ENCODE assay signal across 1 cellular context in genomic region chr14:59483819-59484610, GRCh38.
TF ChIP-seq lines count a peak whose summit lies in the region.

A gene with protein sequence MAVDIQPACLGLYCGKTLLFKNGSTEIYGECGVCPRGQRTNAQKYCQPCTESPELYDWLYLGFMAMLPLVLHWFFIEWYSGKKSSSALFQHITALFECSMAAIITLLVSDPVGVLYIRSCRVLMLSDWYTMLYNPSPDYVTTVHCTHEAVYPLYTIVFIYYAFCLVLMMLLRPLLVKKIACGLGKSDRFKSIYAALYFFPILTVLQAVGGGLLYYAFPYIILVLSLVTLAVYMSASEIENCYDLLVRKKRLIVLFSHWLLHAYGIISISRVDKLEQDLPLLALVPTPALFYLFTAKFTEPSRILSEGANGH (plus strand): TSS chr14:59484517. CDS start chr14:59484590, 73 bp downstream.
Gene L3HYPDH (minus strand): TSS chr14:59484408. CDS start chr14:59484316, 92 bp downstream.

TF ChIP-seq in HepG2, 621 proteins besides CTCF, POLR2A, EP300 and RAD21 (continues in another document):
- TF ChIP-seq REL (CRISPR knock-in tag; conservative IDR thresholded peaks at IDR 0.05), result peak; percentile 81; the same call in 1 of the 2 replicates
- no peak for TF ChIP-seq FIP1L1 (IDR thresholded peaks at IDR 0.05; ENCODE audit: borderline replicate concordance, insufficient read depth, low read depth, low read length)
- TF ChIP-seq ZMYM2 (CRISPR knock-in tag; IDR thresholded peaks at IDR 0.05), result peak; percentile 89; the same call in 1 of the 2 replicates
- TF ChIP-seq ZNF275 (CRISPR knock-in tag; IDR thresholded peaks at IDR 0.05; ENCODE audit: borderline replicate concordance), result peak; percentile 97; the same call in 1 of the 2 replicates
- TF ChIP-seq ZKSCAN8 (CRISPR knock-in tag; IDR thresholded peaks at IDR 0.05; ENCODE audit: borderline replicate concordance), result no peak; the same call in 1 of the 2 replicates
- peak; percentile 94 for TF ChIP-seq ZNF367 (CRISPR knock-in tag; IDR thresholded peaks at IDR 0.05; ENCODE audit: borderline replicate concordance)
- TF ChIP-seq, protein P1, sequence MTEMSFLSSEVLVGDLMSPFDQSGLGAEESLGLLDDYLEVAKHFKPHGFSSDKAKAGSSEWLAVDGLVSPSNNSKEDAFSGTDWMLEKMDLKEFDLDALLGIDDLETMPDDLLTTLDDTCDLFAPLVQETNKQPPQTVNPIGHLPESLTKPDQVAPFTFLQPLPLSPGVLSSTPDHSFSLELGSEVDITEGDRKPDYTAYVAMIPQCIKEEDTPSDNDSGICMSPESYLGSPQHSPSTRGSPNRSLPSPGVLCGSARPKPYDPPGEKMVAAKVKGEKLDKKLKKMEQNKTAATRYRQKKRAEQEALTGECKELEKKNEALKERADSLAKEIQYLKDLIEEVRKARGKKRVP (CRISPR knock-in tag; IDR thresholded peaks at IDR 0.05), result no peak; a peak in 1 of 4 replicates
- peak; percentile 90 for TF ChIP-seq KMT2B (CRISPR knock-in tag; IDR thresholded peaks at IDR 0.05)
- peak; percentile 95 for TF ChIP-seq ZNF253 (CRISPR knock-in tag; IDR thresholded peaks at IDR 0.05; ENCODE audit: borderline replicate concordance)
- peak; percentile 98; the same call in 1 of the 2 replicates for TF ChIP-seq KLF15 (CRISPR knock-in tag; IDR thresholded peaks at IDR 0.05; ENCODE audit: borderline replicate concordance)
- TF ChIP-seq, protein P2, sequence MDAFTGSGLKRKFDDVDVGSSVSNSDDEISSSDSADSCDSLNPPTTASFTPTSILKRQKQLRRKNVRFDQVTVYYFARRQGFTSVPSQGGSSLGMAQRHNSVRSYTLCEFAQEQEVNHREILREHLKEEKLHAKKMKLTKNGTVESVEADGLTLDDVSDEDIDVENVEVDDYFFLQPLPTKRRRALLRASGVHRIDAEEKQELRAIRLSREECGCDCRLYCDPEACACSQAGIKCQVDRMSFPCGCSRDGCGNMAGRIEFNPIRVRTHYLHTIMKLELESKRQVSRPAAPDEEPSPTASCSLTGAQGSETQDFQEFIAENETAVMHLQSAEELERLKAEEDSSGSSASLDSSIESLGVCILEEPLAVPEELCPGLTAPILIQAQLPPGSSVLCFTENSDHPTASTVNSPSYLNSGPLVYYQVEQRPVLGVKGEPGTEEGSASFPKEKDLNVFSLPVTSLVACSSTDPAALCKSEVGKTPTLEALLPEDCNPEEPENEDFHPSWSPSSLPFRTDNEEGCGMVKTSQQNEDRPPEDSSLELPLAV (CRISPR knock-in tag; conservative IDR thresholded peaks at IDR 0.05; ENCODE audit: low read depth), result peak; percentile 4; the same call in 1 of the 2 replicates
- TF ChIP-seq ZNF12 (CRISPR knock-in tag; IDR thresholded peaks at IDR 0.05), result 0 out of 2 replicates have a peak, but pooled peaks have one; percentile 50
- TF ChIP-seq TAF1 (CRISPR knock-in tag; IDR thresholded peaks at IDR 0.05), result peak; percentile 95
- TF ChIP-seq, protein P3, sequence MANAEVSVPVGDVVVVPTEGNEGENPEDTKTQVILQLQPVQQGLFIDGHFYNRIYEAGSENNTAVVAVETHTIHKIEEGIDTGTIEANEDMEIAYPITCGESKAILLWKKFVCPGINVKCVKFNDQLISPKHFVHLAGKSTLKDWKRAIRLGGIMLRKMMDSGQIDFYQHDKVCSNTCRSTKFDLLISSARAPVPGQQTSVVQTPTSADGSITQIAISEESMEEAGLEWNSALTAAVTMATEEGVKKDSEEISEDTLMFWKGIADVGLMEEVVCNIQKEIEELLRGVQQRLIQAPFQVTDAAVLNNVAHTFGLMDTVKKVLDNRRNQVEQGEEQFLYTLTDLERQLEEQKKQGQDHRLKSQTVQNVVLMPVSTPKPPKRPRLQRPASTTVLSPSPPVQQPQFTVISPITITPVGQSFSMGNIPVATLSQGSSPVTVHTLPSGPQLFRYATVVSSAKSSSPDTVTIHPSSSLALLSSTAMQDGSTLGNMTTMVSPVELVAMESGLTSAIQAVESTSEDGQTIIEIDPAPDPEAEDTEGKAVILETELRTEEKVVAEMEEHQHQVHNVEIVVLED (CRISPR knock-in tag; IDR thresholded peaks at IDR 0.05; ENCODE audit: borderline replicate concordance), result peak; percentile 77
- peak; percentile 77; the same call in 1 of the 2 replicates for TF ChIP-seq AKAP8 (CRISPR knock-in tag; IDR thresholded peaks at IDR 0.05)
- peak; percentile 59; the same call in 1 of the 2 replicates for TF ChIP-seq FOSL1 (CRISPR knock-in tag; IDR thresholded peaks at IDR 0.05; ENCODE audit: borderline replicate concordance)
- TF ChIP-seq ZNF362 (CRISPR knock-in tag; IDR thresholded peaks at IDR 0.05; ENCODE audit: borderline replicate concordance), result peak; percentile 31; the same call in 1 of the 2 replicates
- TF ChIP-seq ZSCAN22 (CRISPR knock-in tag; IDR thresholded peaks at IDR 0.05), result 0 out of 2 replicates have a peak, but pooled peaks have one; percentile 45
- peak; percentile 95 for TF ChIP-seq ZNF709 (CRISPR knock-in tag; IDR thresholded peaks at IDR 0.05)
- TF ChIP-seq NR2F1 (CRISPR knock-in tag; IDR thresholded peaks at IDR 0.05), result no peak; a peak in 1 of 4 replicates
- no peak for TF ChIP-seq MLLT10 (CRISPR knock-in tag; IDR thresholded peaks at IDR 0.05)
- no peak for TF ChIP-seq ZNF432 (CRISPR knock-in tag; IDR thresholded peaks at IDR 0.05; ENCODE audit: borderline replicate concordance)
- TF ChIP-seq, protein P4, sequence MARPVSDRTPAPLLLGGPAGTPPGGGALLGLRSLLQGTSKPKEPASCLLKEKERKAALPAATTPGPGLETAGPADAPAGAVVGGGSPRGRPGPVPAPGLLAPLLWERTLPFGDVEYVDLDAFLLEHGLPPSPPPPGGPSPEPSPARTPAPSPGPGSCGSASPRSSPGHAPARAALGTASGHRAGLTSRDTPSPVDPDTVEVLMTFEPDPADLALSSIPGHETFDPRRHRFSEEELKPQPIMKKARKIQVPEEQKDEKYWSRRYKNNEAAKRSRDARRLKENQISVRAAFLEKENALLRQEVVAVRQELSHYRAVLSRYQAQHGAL (CRISPR knock-in tag; IDR thresholded peaks at IDR 0.05; ENCODE audit: not compliant biosample characterization), result peak; percentile 99
- TF ChIP-seq MIXL1 (CRISPR knock-in tag; IDR thresholded peaks at IDR 0.05), result no peak; the same call in 1 of the 2 replicates
- peak; percentile 97 for TF ChIP-seq ZSCAN21 (CRISPR knock-in tag; IDR thresholded peaks at IDR 0.05; ENCODE audit: borderline replicate concordance)
- TF ChIP-seq ARID3A (IDR thresholded peaks at IDR 0.05; ENCODE audit: low read depth, low read length), result no peak
- TF ChIP-seq, protein P5, sequence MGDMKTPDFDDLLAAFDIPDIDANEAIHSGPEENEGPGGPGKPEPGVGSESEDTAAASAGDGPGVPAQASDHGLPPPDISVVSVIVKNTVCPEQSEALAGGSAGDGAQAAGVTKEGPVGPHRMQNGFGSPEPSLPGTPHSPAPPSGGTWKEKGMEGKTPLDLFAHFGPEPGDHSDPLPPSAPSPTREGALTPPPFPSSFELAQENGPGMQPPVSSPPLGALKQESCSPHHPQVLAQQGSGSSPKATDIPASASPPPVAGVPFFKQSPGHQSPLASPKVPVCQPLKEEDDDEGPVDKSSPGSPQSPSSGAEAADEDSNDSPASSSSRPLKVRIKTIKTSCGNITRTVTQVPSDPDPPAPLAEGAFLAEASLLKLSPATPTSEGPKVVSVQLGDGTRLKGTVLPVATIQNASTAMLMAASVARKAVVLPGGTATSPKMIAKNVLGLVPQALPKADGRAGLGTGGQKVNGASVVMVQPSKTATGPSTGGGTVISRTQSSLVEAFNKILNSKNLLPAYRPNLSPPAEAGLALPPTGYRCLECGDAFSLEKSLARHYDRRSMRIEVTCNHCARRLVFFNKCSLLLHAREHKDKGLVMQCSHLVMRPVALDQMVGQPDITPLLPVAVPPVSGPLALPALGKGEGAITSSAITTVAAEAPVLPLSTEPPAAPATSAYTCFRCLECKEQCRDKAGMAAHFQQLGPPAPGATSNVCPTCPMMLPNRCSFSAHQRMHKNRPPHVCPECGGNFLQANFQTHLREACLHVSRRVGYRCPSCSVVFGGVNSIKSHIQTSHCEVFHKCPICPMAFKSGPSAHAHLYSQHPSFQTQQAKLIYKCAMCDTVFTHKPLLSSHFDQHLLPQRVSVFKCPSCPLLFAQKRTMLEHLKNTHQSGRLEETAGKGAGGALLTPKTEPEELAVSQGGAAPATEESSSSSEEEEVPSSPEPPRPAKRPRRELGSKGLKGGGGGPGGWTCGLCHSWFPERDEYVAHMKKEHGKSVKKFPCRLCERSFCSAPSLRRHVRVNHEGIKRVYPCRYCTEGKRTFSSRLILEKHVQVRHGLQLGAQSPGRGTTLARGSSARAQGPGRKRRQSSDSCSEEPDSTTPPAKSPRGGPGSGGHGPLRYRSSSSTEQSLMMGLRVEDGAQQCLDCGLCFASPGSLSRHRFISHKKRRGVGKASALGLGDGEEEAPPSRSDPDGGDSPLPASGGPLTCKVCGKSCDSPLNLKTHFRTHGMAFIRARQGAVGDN (CRISPR knock-in tag; IDR thresholded peaks at IDR 0.05), result peak; percentile 100
- no peak; the same call in 1 of the 2 replicates for TF ChIP-seq CHD2 (IDR thresholded peaks at IDR 0.05; ENCODE audit: low read depth, low read length)
- peak; percentile 83 for TF ChIP-seq ZNF598 (CRISPR knock-in tag; IDR thresholded peaks at IDR 0.05; ENCODE audit: borderline replicate concordance)
- peak; percentile 68 for TF ChIP-seq IKZF5 (CRISPR knock-in tag; IDR thresholded peaks at IDR 0.05)
- TF ChIP-seq ZNF225 (CRISPR knock-in tag; IDR thresholded peaks at IDR 0.05), result peak; percentile 63; the same call in 1 of the 2 replicates
- TF ChIP-seq SP5 (CRISPR knock-in tag; IDR thresholded peaks at IDR 0.05; ENCODE audit: borderline replicate concordance, low read depth), result peak; percentile 18; the same call in 1 of the 2 replicates
- peak; percentile 87 for TF ChIP-seq ZNF543 (CRISPR knock-in tag; IDR thresholded peaks at IDR 0.05)
- no peak for TF ChIP-seq KDM6A (CRISPR knock-in tag; IDR thresholded peaks at IDR 0.05; ENCODE audit: low read depth)
- TF ChIP-seq, protein P6, sequence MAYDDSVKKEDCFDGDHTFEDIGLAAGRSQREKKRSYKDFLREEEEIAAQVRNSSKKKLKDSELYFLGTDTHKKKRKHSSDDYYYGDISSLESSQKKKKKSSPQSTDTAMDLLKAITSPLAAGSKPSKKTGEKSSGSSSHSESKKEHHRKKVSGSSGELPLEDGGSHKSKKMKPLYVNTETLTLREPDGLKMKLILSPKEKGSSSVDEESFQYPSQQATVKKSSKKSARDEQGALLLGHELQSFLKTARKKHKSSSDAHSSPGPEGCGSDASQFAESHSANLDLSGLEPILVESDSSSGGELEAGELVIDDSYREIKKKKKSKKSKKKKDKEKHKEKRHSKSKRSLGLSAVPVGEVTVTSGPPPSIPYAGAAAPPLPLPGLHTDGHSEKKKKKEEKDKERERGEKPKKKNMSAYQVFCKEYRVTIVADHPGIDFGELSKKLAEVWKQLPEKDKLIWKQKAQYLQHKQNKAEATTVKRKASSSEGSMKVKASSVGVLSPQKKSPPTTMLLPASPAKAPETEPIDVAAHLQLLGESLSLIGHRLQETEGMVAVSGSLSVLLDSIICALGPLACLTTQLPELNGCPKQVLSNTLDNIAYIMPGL (CRISPR knock-in tag; IDR thresholded peaks at IDR 0.05; ENCODE audit: borderline replicate concordance in 1 of 2, low read depth in 1 of 2), result peak; percentile 98 to 99
- TF ChIP-seq ZNF160 (CRISPR knock-in tag; IDR thresholded peaks at IDR 0.05), result peak; percentile 89
- peak; percentile 93 for TF ChIP-seq NRL (CRISPR knock-in tag; IDR thresholded peaks at IDR 0.05; ENCODE audit: borderline replicate concordance)
- no peak for TF ChIP-seq CEBPB (IDR thresholded peaks at IDR 0.05; ENCODE audit: borderline replicate concordance, low read depth, low read length)
- TF ChIP-seq STAT5B (CRISPR knock-in tag; IDR thresholded peaks at IDR 0.05), result no peak; the same call in 1 of the 2 replicates
- peak; percentile 80; the same call in 1 of the 2 replicates for TF ChIP-seq ZNF570 (CRISPR knock-in tag; IDR thresholded peaks at IDR 0.05; ENCODE audit: borderline replicate concordance)
- TF ChIP-seq ZNF7 (CRISPR knock-in tag; IDR thresholded peaks at IDR 0.05), result 0 out of 2 replicates have a peak, but pooled peaks have one; percentile 21
- TF ChIP-seq YEATS2 (CRISPR knock-in tag; IDR thresholded peaks at IDR 0.05; ENCODE audit: borderline replicate concordance), result peak; percentile 81
- TF ChIP-seq NAIF1 (CRISPR knock-in tag; IDR thresholded peaks at IDR 0.05; ENCODE audit: borderline replicate concordance), result peak; percentile 83; the same call in 1 of the 2 replicates
